In genomic region chr2:152386266-152386665, GRCh38 we compare ENCODE assay signal across 35 cellular contexts. TPM values are rescaled to one million over a fixed set of nuclear protein-coding genes. Genes with fewer than 3 reads are reported as not detected.
DNase-seq lines count a peak whose midpoint lies in the region; ATAC-seq, FAIRE-seq and TF ChIP-seq lines count a peak whose summit lies in the region.
"Had no signal": no experiment of that assay in that cellular context is flagged by ENCODE, and none has a peak within 500 bp of the region (broad histone marks: within the 10 kb centered on the region; RNA-seq: fewer than 3 reads in every experiment).

No MANE protein-coding gene starts in this region.

- H3K4me2 ChIP-seq in mesenchymal stem cell (ENCODE audit: low read length, poor library complexity, severe bottlenecking): peak overlapping the region; percentile 66
- H3K4me2 ChIP-seq: PC-9 had no signal

- H3K14ac ChIP-seq in mesenchymal stem cell (ENCODE audit: low read length in 2 of 2): no peak overlapping the region

- H3K36me3 ChIP-seq in mesenchymal stem cell (ENCODE audit: control insufficient read depth in 1 of 2, insufficient read depth in 2 of 2, low read depth in 1 of 2, low read length in 2 of 2): peaks cover 6 to 8% of the 10 kb centered on the region in 2 experiments
- H3K36me3 ChIP-seq: cardiac muscle cell, neutrophil had no signal

- FAIRE-seq in H54 (lab: Jason Lieb, UNC): peak; percentile 62
- FAIRE-seq: astrocyte, colon, islet of Langerhans, TTC549 had no signal

- no peak overlapping the region for H3K18ac ChIP-seq in mesenchymal stem cell (ENCODE audit: low read depth in 1 of 2, low read length in 2 of 2)

- H3K23ac ChIP-seq in mesenchymal stem cell (ENCODE audit: low read length in 2 of 2): no peak overlapping the region

- no peak overlapping the region for H2AK5ac ChIP-seq in mesenchymal stem cell (ENCODE audit: low read length, severe bottlenecking)

- H3K9ac ChIP-seq in mesenchymal stem cell (ENCODE audit: low read length): no peak overlapping the region
- H3K9ac ChIP-seq: GM23248 had no signal

- no peak overlapping the region for H4K8ac ChIP-seq in mesenchymal stem cell (ENCODE audit: low read length)

- H2BK120ac ChIP-seq in mesenchymal stem cell (ENCODE audit: low read depth, low read length): no peak overlapping the region

- H3K4ac ChIP-seq in mesenchymal stem cell (ENCODE audit: low read depth in 1 of 2, low read length in 2 of 2): no peak overlapping the region

- no peak overlapping the region for H2BK15ac ChIP-seq in mesenchymal stem cell (ENCODE audit: low read depth, poor library complexity, severe bottlenecking)

- H3K27ac ChIP-seq in mesenchymal stem cell (ENCODE audit: low read length, poor library complexity, severe bottlenecking): peak overlapping the region; percentile 93
- H3K27ac ChIP-seq: cardiac muscle cell, epithelial cell of prostate, GM23248, neutrophil, PC-9 had no signal

- no peak overlapping the region for H2BK12ac ChIP-seq in mesenchymal stem cell (ENCODE audit: low read length in 2 of 2)

- TF ChIP-seq POLR2A in H54 (IDR thresholded peaks at IDR 0.05; ENCODE audit: low read depth, low read length): no peak

- no peaks in the 10 kb centered on the region for H3K9me3 ChIP-seq in mesenchymal stem cell (ENCODE audit: control insufficient read depth, low read length)
- H3K9me3 ChIP-seq: neutrophil had no signal

- H3K4me1 ChIP-seq in mesenchymal stem cell (ENCODE audit: control insufficient read depth, insufficient read depth, low read depth, low read length): peaks cover 8% of the 10 kb centered on the region

- in situ Hi-C loops in Caki2 (cut with HindIII; ENCODE audit: low pct_unique_long_range_greater_than_20kb, low sequenced_read_pairs): no loop called here

- no peak overlapping the region for H2AFZ ChIP-seq in mesenchymal stem cell (ENCODE audit: low read depth, low read length)
- H2AFZ ChIP-seq: GM23248, PC-9 had no signal

- no peaks in the 10 kb centered on the region for H3K27me3 ChIP-seq in mesenchymal stem cell (ENCODE audit: control insufficient read depth in 1 of 2, insufficient read depth in 1 of 2, low read length in 2 of 2)
- H3K27me3 ChIP-seq: cardiac muscle cell, neutrophil had no signal

- DNase-seq in Caki2 (ENCODE audit: low read depth) (peak; percentile 48), H54 (ENCODE audit: insufficient read length, low spot score) (no peak), mesenchymal stem cell (no peak), hippocampal formation (lab: John Stamatoyannopoulos, UW) (no peak), NCI-H526 treated with DMSO at 0.1 percent for 48 hours (lab: John Stamatoyannopoulos, UW) (no peak), epidermal melanocyte (ENCODE audit: insufficient read length, low spot score) (no peak)
- DNase-seq in NK-92 treated with Interleukin-12 subunit alpha and Interleukin-12 subunit beta, amount 100 ng/mL, for 24 hours (lab: John Stamatoyannopoulos, UW): no peak
- DNase-seq: activated CD4-positive, alpha-beta T cell treated with anti-CD3 and anti-CD28 coated beads, Interleukin-2, amount 50 U/mL, for 4 hours; activated T-cell treated with anti-CD3 and anti-CD28 coated beads, Interleukin-2, amount 50 U/mL, for 72 hours; CD4-positive, CD25-positive, alpha-beta regulatory T cell; DMS79 treated with DMSO at 0.1 percent for 48 hours; effector CD4-positive, alpha-beta T cell; GDM1; glutamatergic neuron; GM23248; left ventricle myocardium superior; NCI-H187; NCI-H2171; NCI-H524 treated with DMSO at 0.1 percent for 48 hours; PC-9; posterior cingulate gyrus; right cardiac atrium; stimulated activated CD4-positive, alpha-beta T cell treated with anti-CD3 and anti-CD28 coated beads, Interleukin-1b, Interleukin-23, amount 100 ng/mL, for 48 hours; stimulated activated naive CD4-positive, alpha-beta T cell treated with Interleukin-2 at 50 U/mL for 16 hours had no signal

- ATAC-seq in HG03378 (IDR thresholded peaks at IDR 0.05; ENCODE audit: unreplicated experiment): peak; percentile 61
- ATAC-seq: activated CD4-positive, CD25-positive, alpha-beta regulatory T cell treated with anti-CD3 and anti-CD28 coated beads, Interleukin-2, amount 50 U/mL, for 24 hours; activated T-cell treated with anti-CD3 and anti-CD28 coated beads, Interleukin-2, amount 50 U/mL, for 72 hours; left ventricle myocardium superior; right cardiac atrium; Right ventricle myocardium inferior; SK-N-SH treated with all-trans-retinoic acid at 6 μM for 48 hours had no signal

- H3K79me1 ChIP-seq in mesenchymal stem cell (replicated peaks; ENCODE audit: low read length, poor library complexity, severe bottlenecking): peaks cover 28% of the 10 kb centered on the region

- peak overlapping the region; percentile 63 for H2BK5ac ChIP-seq in mesenchymal stem cell (ENCODE audit: low read depth, low read length, poor library complexity, severe bottlenecking)

- H4K91ac ChIP-seq in mesenchymal stem cell (ENCODE audit: low read length): no peak overlapping the region

- WGBS in mesenchymal stem cell: 91% methylated on average over 1 of the region's 1 CpG

- no peak overlapping the region for H3K4me3 ChIP-seq in mesenchymal stem cell (ENCODE audit: insufficient read depth in 1 of 2, low read depth in 1 of 2, low read length in 2 of 2)
- H3K4me3 ChIP-seq: cardiac muscle cell, GM23248, PC-9 had no signal

RNA-seq across cellular contexts. Expression of gene FMNL2, which starts 51.3 kb away (rescaled TPM):
- 15.8 and 16.4 TPM in 2 replicates for total RNA-seq in Caki2 (2014; rRNA removed; shearing (Covaris generic); ENCODE audit: low replicate concordance)
- polyA plus RNA-seq in mesenchymal stem cell (2013, experiment 1 of 2): 15.4 TPM
- 15.7 TPM for polyA plus RNA-seq in mesenchymal stem cell (2013, experiment 2 of 2)
